13 cellular contexts compared by ENCODE assay signal in genomic region chr7:137948845-137949330, GRCh38. TPM values are rescaled to one million over a fixed set of nuclear protein-coding genes. Genes with fewer than 3 reads are reported as not detected.
DNase-seq lines count a peak whose midpoint lies in the region; ATAC-seq and TF ChIP-seq lines count a peak whose summit lies in the region.
"Had no signal": no experiment of that assay in that cellular context is flagged by ENCODE, and none has a peak within 500 bp of the region (broad histone marks: within the 10 kb centered on the region; RNA-seq: fewer than 3 reads in every experiment).

No MANE protein-coding gene starts in this region.

- no peak for ATAC-seq in left cardiac atrium

- peaks cover 4% of the 10 kb centered on the region for H3K36me3 Mint-ChIP-seq in neural crest cell (ENCODE audit: low read depth)
- H3K36me3 Mint-ChIP-seq in CD14-positive monocyte = peaks cover 11 to 17% of the 10 kb centered on the region in 2 donors

- H3K27me3 ChIP-seq in cardiac muscle cell (no peaks in the 10 kb centered on the region), colonic mucosa (no peaks in the 10 kb centered on the region)

- H3K9ac ChIP-seq in colonic mucosa (ENCODE audit: low read depth in 2 of 2, low read length in 2 of 2) = no peak overlapping the region
- H3K9ac ChIP-seq: SK-N-SH had no signal

- no peaks in the 10 kb centered on the region for H3K9me3 Mint-ChIP-seq in neural crest cell
- no peaks in the 10 kb centered on the region for H3K9me3 Mint-ChIP-seq in CD14-positive monocyte

- intact Hi-C loops in left cardiac atrium (cut with DNase I) = no loop called here
- intact Hi-C loops in colonic mucosa (cut with DNase I) = no loop called here
- intact Hi-C loops in CD14-positive monocyte (cut with micrococcal nuclease) = loop anchor here in 1 of 2 donors (10.0 kb wide), 1 partner anchor 56 kb away; the partner anchor contains the start of gene CREB3L2

- no peaks in the 10 kb centered on the region for H3K27me3 Mint-ChIP-seq in neural crest cell (ENCODE audit: low read depth)
- peaks cover 0 to 2% (median 0%) of the 10 kb centered on the region in 3 donors for H3K27me3 Mint-ChIP-seq in CD14-positive monocyte (ENCODE audit: low read depth in 3 of 3)

- H3K4me3 ChIP-seq in cardiac muscle cell (no peak overlapping the region), colonic mucosa (no peak overlapping the region)

- peak overlapping the region; percentile 54 for H3K27ac Mint-ChIP-seq in neural crest cell (ENCODE audit: unreplicated experiment)
- H3K27ac Mint-ChIP-seq in CD14-positive monocyte = no peak overlapping the region

- H3K27ac ChIP-seq in cardiac muscle cell = peak overlapping the region; percentile 38
- H3K27ac ChIP-seq in colonic mucosa = peak overlapping the region; percentile 19

- H3K4me1 ChIP-seq in cardiac muscle cell (ENCODE audit: low read depth) (peaks cover 59% of the 10 kb centered on the region), colonic mucosa (peaks cover 15% of the 10 kb centered on the region)

- H3K4me1 Mint-ChIP-seq in neural crest cell (peaks cover 53% of the 10 kb centered on the region), CD14-positive monocyte (peaks cover 6% of the 10 kb centered on the region)

- H3K4me3 Mint-ChIP-seq in neural crest cell (no peak overlapping the region), CD14-positive monocyte (no peak overlapping the region)

- DNase-seq in cardiac muscle cell (ENCODE audit: low read depth in 1 of 2, low spot score in 1 of 2) (no peak), left cardiac atrium (no peak), colonic mucosa (no peak), neural crest cell (ENCODE audit: low read depth, low spot score) (no peak), cortex of kidney (lab: John Stamatoyannopoulos, UW) (no peak), NCI-H748 (lab: John Stamatoyannopoulos, UW; ENCODE audit: unreplicated experiment) (no peak), CD14-positive monocyte (ENCODE audit: low spot score) (no peak), mucosa of gallbladder (ENCODE audit: low spot score) (no peak)
- DNase-seq: DMS79, HCEC 1CT, NCI-H1092, NCI-H345, SK-N-SH had no signal

- H3K36me3 ChIP-seq in cardiac muscle cell (no peaks in the 10 kb centered on the region), colonic mucosa (no peaks in the 10 kb centered on the region)

- TF ChIP-seq CTCF in cardiac muscle cell (IDR thresholded peaks at IDR 0.05; ENCODE audit: low read depth, low read length) (no peak), colonic mucosa (IDR thresholded peaks at IDR 0.05) (no peak), neural crest cell (conservative IDR thresholded peaks at IDR 0.05) (no peak), CD14-positive monocyte (IDR thresholded peaks at IDR 0.05) (no peak)

- H3K9me3 ChIP-seq in cardiac muscle cell (ENCODE audit: low read depth) (no peaks in the 10 kb centered on the region), colonic mucosa (no peaks in the 10 kb centered on the region)
- H3K9me3 ChIP-seq: SK-N-SH had no signal

RNA-seq across cellular contexts. Expression of gene CREB3L2, which starts 53.0 kb away (rescaled TPM):
- 15.8 and 24.3 TPM in 2 replicates for total RNA-seq in cardiac muscle cell
- 22.1 and 25.5 TPM in 2 replicates for polyA plus RNA-seq in cardiac muscle cell
- 10 to 100 TPM; 41.5 to 80.1 TPM for total RNA-seq in left cardiac atrium
- 10 to 100 TPM; 45.8 to 46.0 TPM for total RNA-seq in colonic mucosa
- total RNA-seq in neural crest cell = 51.1 and 51.9 TPM in 2 replicates
- 10 to 100 TPM in 1 of 2 donors, 1 to 10 TPM in 1; 6.9 to 11.9 TPM for polyA plus RNA-seq in CD14-positive monocyte
- 80.3 TPM for total RNA-seq in mucosa of gallbladder
